Comparison of ENCODE assay signal across 14 cellular contexts in the genomic region with DNA sequence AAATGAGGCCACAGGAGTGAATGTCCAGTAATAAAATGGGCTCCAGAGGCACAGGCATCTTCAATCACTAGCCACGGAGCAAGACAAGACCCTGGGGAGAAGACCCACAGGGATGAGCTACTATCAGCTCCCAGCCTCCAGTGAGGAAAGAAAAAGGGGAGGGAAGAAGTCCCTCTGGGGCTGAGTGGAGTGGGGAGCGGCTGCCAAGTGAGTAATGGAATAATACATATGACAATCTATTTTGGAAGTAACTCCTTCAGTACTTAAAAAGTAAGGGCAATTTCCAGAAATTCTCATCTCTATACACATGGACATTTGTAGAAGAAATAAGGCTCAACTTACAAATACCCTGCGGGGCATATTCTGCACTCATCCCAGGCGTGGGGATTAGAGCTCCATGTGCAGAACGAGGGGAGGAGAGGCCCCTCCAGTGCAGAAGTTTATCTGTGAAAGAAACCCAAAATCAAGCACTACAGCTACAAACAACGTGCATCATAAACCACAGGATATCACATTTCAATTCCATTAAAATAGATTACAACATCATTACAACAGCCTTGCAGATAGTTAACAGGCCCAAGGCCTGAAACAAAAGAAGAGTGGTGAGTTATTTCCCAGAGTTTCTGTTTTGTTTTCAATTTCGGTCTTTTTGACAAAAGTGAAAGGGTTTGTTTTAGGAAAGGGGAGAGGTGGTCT.
A peak's percentile ranks its signal among the peaks of the same experiment; 100 is the strongest.
DNase-seq lines count a peak whose midpoint lies in the region; ATAC-seq and TF ChIP-seq lines count a peak whose summit lies in the region.
"Had no signal": no experiment of that assay in that cellular context is flagged by ENCODE, and none has a peak within 500 bp of the region (broad histone marks: within the 10 kb centered on the region; RNA-seq: fewer than 3 reads in every experiment).

No MANE protein-coding gene starts in this region.

- H3K79me2 ChIP-seq in hepatocyte, result peaks cover 66% of the 10 kb centered on the region
- H3K79me2 ChIP-seq: parathyroid adenoma had no signal

- in situ Hi-C loops in G401 (cut with HindIII; ENCODE audit: low sequenced_read_pairs), result no loop called here

- H3K36me3 ChIP-seq in BJ (ENCODE audit: control insufficient read depth, insufficient read depth, low read length) (no peaks in the 10 kb centered on the region), hepatocyte (replicated peaks; ENCODE audit: insufficient read depth, low read depth) (no peaks in the 10 kb centered on the region)
- H3K36me3 ChIP-seq: lower lobe of right lung, thoracic aorta had no signal

- no peak for TF ChIP-seq CTCF in BJ (IDR thresholded peaks at IDR 0.05; ENCODE audit: insufficient read depth, low read depth, low read length)
- no peak for TF ChIP-seq CTCF in hepatocyte (IDR thresholded peaks at IDR 0.05; ENCODE audit: poor library complexity)

- ATAC-seq in HG02981 (IDR thresholded peaks at IDR 0.05; ENCODE audit: unreplicated experiment) (peak; percentile 63), SK-N-SH treated with all-trans-retinoic acid at 6 μM for 48 hours (no peak), HG03460 (IDR thresholded peaks at IDR 0.05; ENCODE audit: unreplicated experiment) (no peak)
- ATAC-seq: lower lobe of right lung had no signal

- WGBS in hepatocyte (ENCODE audit: low lambda C conversion rate, missing lambda C conversion rate), result 59% methylated on average over 7 of the region's 7 CpGs

- H4K20me1 ChIP-seq in hepatocyte (ENCODE audit: insufficient read depth, poor library complexity, severe bottlenecking), result no peaks in the 10 kb centered on the region

- H3K4me1 ChIP-seq in hepatocyte (ENCODE audit: insufficient read depth), result peaks cover 9% of the 10 kb centered on the region
- H3K4me1 ChIP-seq: lower lobe of right lung, parathyroid adenoma had no signal

- H3K27ac ChIP-seq in hepatocyte, result peak overlapping the region; percentile 42
- no peak overlapping the region for H3K27ac ChIP-seq in substantia nigra (ENCODE audit: low read depth, low read length, poor library complexity, severe bottlenecking)
- H3K27ac ChIP-seq: lower lobe of right lung, parathyroid adenoma, thoracic aorta, VCaP had no signal

- no peak overlapping the region for H2AFZ ChIP-seq in hepatocyte
- H2AFZ ChIP-seq: parathyroid adenoma had no signal

- POLR2A ChIA-PET in BJ (lab: Charles Lee), result interaction anchor here (0.9 kb wide), 1 partner anchor 39 kb away, joined by 3 read pairs; no protein-coding TSS in a partner anchor

- H3K9me3 ChIP-seq in hepatocyte (ENCODE audit: low read depth), result no peaks in the 10 kb centered on the region
- H3K9me3 ChIP-seq: lower lobe of right lung, thoracic aorta had no signal

- no peaks in the 10 kb centered on the region for H3K9me2 ChIP-seq in hepatocyte (replicated peaks; ENCODE audit: insufficient read depth)

- H3K4me2 ChIP-seq in hepatocyte, result peak overlapping the region; percentile 45

- H3K27me3 ChIP-seq in BJ (ENCODE audit: control insufficient read depth, insufficient read depth, low read length) (no peaks in the 10 kb centered on the region), hepatocyte (no peaks in the 10 kb centered on the region)

- no peak overlapping the region for H3K4me3 ChIP-seq in BJ (ENCODE audit: low read depth, low read length)
- H3K4me3 ChIP-seq in hepatocyte, result no peak overlapping the region
- H3K4me3 ChIP-seq: lower lobe of right lung, thoracic aorta had no signal

- DNase-seq in BJ (ENCODE audit: low read depth) (peak; percentile 22), T1000 (lab: John Stamatoyannopoulos, UW) (peak; percentile 46), hepatocyte (ENCODE audit: low spot score) (no peak), substantia nigra (lab: John Stamatoyannopoulos, UW) (no peak), G401 (ENCODE audit: low spot score) (no peak)
- DNase-seq: lower lobe of right lung; NCI-H2081; stimulated activated CD4-positive, alpha-beta T cell treated with anti-CD3 and anti-CD28 coated beads, Interleukin-4, amount 100 ng/mL, for 4 hours had no signal

- CTCF ChIA-PET in BJ (lab: Yijun Ruan, JAX), result no interaction called here

TF ChIP-seq in SK-N-SH treated with all-trans-retinoic acid at 6 μM for 48 hours, 23 proteins besides CTCF, POLR2A, EP300 and RAD21:
- TF ChIP-seq TOX (CRISPR knock-in tag; IDR thresholded peaks at IDR 0.05; ENCODE audit: borderline replicate concordance), result no peak
- no peak for TF ChIP-seq ZNF565 (CRISPR knock-in tag; conservative IDR thresholded peaks at IDR 0.05; ENCODE audit: low read depth)
- TF ChIP-seq, protein P1, sequence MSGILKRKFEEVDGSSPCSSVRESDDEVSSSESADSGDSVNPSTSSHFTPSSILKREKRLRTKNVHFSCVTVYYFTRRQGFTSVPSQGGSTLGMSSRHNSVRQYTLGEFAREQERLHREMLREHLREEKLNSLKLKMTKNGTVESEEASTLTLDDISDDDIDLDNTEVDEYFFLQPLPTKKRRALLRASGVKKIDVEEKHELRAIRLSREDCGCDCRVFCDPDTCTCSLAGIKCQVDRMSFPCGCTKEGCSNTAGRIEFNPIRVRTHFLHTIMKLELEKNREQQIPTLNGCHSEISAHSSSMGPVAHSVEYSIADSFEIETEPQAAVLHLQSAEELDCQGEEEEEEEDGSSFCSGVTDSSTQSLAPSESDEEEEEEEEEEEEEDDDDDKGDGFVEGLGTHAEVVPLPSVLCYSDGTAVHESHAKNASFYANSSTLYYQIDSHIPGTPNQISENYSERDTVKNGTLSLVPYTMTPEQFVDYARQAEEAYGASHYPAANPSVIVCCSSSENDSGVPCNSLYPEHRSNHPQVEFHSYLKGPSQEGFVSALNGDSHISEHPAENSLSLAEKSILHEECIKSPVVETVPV (CRISPR knock-in tag; IDR thresholded peaks at IDR 0.05), result no peak
- no peak for TF ChIP-seq ZC3H10 (CRISPR knock-in tag; IDR thresholded peaks at IDR 0.05)
- TF ChIP-seq TCF4 (CRISPR knock-in tag; IDR thresholded peaks at IDR 0.05; ENCODE audit: borderline replicate concordance), result no peak
- TF ChIP-seq, protein P2, sequence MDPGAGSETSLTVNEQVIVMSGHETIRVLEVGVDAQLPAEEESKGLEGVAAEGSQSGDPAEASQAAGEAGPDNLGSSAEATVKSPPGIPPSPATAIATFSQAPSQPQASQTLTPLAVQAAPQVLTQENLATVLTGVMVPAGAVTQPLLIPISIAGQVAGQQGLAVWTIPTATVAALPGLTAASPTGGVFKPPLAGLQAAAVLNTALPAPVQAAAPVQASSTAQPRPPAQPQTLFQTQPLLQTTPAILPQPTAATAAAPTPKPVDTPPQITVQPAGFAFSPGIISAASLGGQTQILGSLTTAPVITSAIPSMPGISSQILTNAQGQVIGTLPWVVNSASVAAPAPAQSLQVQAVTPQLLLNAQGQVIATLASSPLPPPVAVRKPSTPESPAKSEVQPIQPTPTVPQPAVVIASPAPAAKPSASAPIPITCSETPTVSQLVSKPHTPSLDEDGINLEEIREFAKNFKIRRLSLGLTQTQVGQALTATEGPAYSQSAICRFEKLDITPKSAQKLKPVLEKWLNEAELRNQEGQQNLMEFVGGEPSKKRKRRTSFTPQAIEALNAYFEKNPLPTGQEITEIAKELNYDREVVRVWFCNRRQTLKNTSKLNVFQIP (CRISPR knock-in tag; IDR thresholded peaks at IDR 0.05; ENCODE audit: borderline replicate concordance, low read depth), result no peak
- TF ChIP-seq PPARA (CRISPR knock-in tag; IDR thresholded peaks at IDR 0.05; ENCODE audit: borderline replicate concordance), result no peak
- TF ChIP-seq BACH2 (CRISPR knock-in tag; IDR thresholded peaks at IDR 0.05; ENCODE audit: borderline replicate concordance), result no peak
- TF ChIP-seq OSR1 (CRISPR knock-in tag; IDR thresholded peaks at IDR 0.05), result no peak
- TF ChIP-seq, protein P3, sequence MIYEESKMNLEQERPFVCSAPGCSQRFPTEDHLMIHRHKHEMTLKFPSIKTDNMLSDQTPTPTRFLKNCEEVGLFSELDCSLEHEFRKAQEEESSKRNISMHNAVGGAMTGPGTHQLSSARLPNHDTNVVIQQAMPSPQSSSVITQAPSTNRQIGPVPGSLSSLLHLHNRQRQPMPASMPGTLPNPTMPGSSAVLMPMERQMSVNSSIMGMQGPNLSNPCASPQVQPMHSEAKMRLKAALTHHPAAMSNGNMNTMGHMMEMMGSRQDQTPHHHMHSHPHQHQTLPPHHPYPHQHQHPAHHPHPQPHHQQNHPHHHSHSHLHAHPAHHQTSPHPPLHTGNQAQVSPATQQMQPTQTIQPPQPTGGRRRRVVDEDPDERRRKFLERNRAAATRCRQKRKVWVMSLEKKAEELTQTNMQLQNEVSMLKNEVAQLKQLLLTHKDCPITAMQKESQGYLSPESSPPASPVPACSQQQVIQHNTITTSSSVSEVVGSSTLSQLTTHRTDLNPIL (CRISPR knock-in tag; IDR thresholded peaks at IDR 0.05; ENCODE audit: low read depth), result no peak
- TF ChIP-seq SNAI2 (CRISPR knock-in tag; IDR thresholded peaks at IDR 0.05), result no peak

Comparison
In these comparisons a context has a peak if more than half of its experiments do, and no peak if none do; other contexts are left out.
1. DNase-seq: peak in BJ (single experiment) and T1000 (single experiment); none in hepatocyte (single experiment), substantia nigra (0 of 49) and G401 (single experiment).